8 cellular contexts compared by ENCODE assay signal in genomic region chr14:72104011-72104613, GRCh38.
DNase-seq lines count a peak whose midpoint lies in the region; ATAC-seq and TF ChIP-seq lines count a peak whose summit lies in the region.

No MANE protein-coding gene starts in this region.

- DNase-seq in RWPE1 (ENCODE audit: low spot score) (peak; percentile 37), choroid plexus epithelial cell (ENCODE audit: low read depth) (peak; percentile 1), DMS79 treated with DMSO at 0.1 percent for 48 hours (lab: John Stamatoyannopoulos, UW) (no peak)
- peak; percentile 30 for DNase-seq in stimulated activated CD4-positive, alpha-beta T cell treated with anti-CD3 and anti-CD28 coated beads, Interleukin-12 subunit alpha, Interleukin-12 subunit beta, amount 100 ng/mL, for 4 hours

- no peak overlapping the region for H3K27ac ChIP-seq in 22Rv1
- H3K27ac ChIP-seq in RWPE1 = no peak overlapping the region

- ATAC-seq in GM21528 (IDR thresholded peaks at IDR 0.05; ENCODE audit: low FRiP score, unreplicated experiment) (no peak), GM21737 (IDR thresholded peaks at IDR 0.05; ENCODE audit: unreplicated experiment) (no peak)

- CTCF ChIA-PET in RWPE1 (lab: Yijun Ruan, JAX) = interaction anchor here (0.6 to 0.8 kb wide), 7 partner anchors 8 to 473 kb away, joined by 3 to 5 read pairs (median 4); no protein-coding TSS in a partner anchor

- POLR2A ChIA-PET in RWPE1 (lab: Yijun Ruan, JAX; ENCODE audit: low non-redundant PET) = no interaction called here

- TF ChIP-seq CTCF in 22Rv1 (IDR thresholded peaks at IDR 0.05) (peak; percentile 80), GM12874 (IDR thresholded peaks at IDR 0.05; ENCODE audit: insufficient read depth, low read depth, low read length) (peak; percentile 79), RWPE1 (conservative IDR thresholded peaks at IDR 0.05; ENCODE audit: low read depth) (peak; percentile 29; the same call in 1 of the 2 replicates), choroid plexus epithelial cell (conservative IDR thresholded peaks at IDR 0.05; ENCODE audit: low read depth, low read length) (peak; percentile 42)

- no peak overlapping the region for H3K4me3 ChIP-seq in choroid plexus epithelial cell (ENCODE audit: low read depth, low read length)

Comparison
In these comparisons a context has a peak if more than half of its experiments do, and no peak if none do; other contexts are left out.
1. CTCF ChIP-seq: peak in every context shown above with its lines; median percentile 80 in 22Rv1; 79 in GM12874; 42 in choroid plexus epithelial cell; 29 in RWPE1.